Comparison of ENCODE assay signal across 1 cellular context in the genomic region with DNA sequence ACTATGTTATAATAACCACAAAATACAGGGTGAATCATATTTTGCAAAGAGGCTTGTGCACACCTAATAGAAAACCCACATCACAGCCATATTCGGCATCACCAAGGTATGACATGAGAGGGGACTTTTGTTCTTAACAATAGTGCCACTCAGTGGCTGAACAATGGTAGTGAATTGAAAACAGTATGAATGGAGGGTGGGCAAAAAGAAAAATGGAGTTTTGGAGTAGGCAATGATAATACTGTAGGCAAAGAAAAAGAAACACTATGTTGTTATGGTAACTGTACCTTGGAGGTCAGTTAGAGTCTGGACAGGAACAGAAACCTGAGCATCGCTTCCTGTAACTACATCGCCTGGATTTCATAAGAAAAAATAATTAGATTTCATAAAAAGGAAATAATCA.
TF ChIP-seq lines count a peak whose summit lies in the region.

No MANE protein-coding gene starts in this region.

TF ChIP-seq in HepG2, 621 proteins besides CTCF, POLR2A, EP300 and RAD21 (continued from another document):
- TF ChIP-seq, protein P1, sequence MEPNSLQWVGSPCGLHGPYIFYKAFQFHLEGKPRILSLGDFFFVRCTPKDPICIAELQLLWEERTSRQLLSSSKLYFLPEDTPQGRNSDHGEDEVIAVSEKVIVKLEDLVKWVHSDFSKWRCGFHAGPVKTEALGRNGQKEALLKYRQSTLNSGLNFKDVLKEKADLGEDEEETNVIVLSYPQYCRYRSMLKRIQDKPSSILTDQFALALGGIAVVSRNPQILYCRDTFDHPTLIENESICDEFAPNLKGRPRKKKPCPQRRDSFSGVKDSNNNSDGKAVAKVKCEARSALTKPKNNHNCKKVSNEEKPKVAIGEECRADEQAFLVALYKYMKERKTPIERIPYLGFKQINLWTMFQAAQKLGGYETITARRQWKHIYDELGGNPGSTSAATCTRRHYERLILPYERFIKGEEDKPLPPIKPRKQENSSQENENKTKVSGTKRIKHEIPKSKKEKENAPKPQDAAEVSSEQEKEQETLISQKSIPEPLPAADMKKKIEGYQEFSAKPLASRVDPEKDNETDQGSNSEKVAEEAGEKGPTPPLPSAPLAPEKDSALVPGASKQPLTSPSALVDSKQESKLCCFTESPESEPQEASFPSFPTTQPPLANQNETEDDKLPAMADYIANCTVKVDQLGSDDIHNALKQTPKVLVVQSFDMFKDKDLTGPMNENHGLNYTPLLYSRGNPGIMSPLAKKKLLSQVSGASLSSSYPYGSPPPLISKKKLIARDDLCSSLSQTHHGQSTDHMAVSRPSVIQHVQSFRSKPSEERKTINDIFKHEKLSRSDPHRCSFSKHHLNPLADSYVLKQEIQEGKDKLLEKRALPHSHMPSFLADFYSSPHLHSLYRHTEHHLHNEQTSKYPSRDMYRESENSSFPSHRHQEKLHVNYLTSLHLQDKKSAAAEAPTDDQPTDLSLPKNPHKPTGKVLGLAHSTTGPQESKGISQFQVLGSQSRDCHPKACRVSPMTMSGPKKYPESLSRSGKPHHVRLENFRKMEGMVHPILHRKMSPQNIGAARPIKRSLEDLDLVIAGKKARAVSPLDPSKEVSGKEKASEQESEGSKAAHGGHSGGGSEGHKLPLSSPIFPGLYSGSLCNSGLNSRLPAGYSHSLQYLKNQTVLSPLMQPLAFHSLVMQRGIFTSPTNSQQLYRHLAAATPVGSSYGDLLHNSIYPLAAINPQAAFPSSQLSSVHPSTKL (CRISPR knock-in tag; IDR thresholded peaks at IDR 0.05): 0 out of 2 replicates have a peak, but pooled peaks have one; percentile 14
- TF ChIP-seq ZFP36L1 (CRISPR knock-in tag; IDR thresholded peaks at IDR 0.05) (no peak), GPN1 (CRISPR knock-in tag; IDR thresholded peaks at IDR 0.05; ENCODE audit: borderline replicate concordance) (no peak), SMC3 (IDR thresholded peaks at IDR 0.05; ENCODE audit: low read length) (peak; percentile 77), CCAR2 (optimal IDR thresholded peaks at IDR 0.05; ENCODE audit: low read depth, low read length) (no peak), SYNCRIP (IDR thresholded peaks at IDR 0.05; ENCODE audit: insufficient read depth, low read depth, low read length) (no peak), RXRB (CRISPR knock-in tag; IDR thresholded peaks at IDR 0.05; ENCODE audit: borderline replicate concordance) (no peak), GLI4 (CRISPR knock-in tag; IDR thresholded peaks at IDR 0.05; ENCODE audit: borderline replicate concordance) (no peak), AHR (CRISPR knock-in tag; IDR thresholded peaks at IDR 0.05) (no peak), ZNF234 (CRISPR knock-in tag; conservative IDR thresholded peaks at IDR 0.05) (no peak), ZNF510 (CRISPR knock-in tag; IDR thresholded peaks at IDR 0.05; ENCODE audit: low read depth) (no peak), HNRNPLL (IDR thresholded peaks at IDR 0.05; ENCODE audit: low read depth, low read length, poor library complexity, severe bottlenecking) (no peak), TCF7L2 (IDR thresholded peaks at IDR 0.05; ENCODE audit: low read depth, low read length) (no peak), KLF15 (CRISPR knock-in tag; IDR thresholded peaks at IDR 0.05; ENCODE audit: borderline replicate concordance) (no peak), TCF7 (IDR thresholded peaks at IDR 0.05; ENCODE audit: low read depth) (no peak), TARDBP (CRISPR knock-in tag; IDR thresholded peaks at IDR 0.05) (no peak), ERF (CRISPR knock-in tag; IDR thresholded peaks at IDR 0.05) (no peak), GATAD2A (CRISPR knock-in tag; IDR thresholded peaks at IDR 0.05) (0 out of 2 replicates have a peak, but pooled peaks have one; percentile 26), ZBTB42 (CRISPR knock-in tag; IDR thresholded peaks at IDR 0.05) (no peak), STAG1 (CRISPR knock-in tag; IDR thresholded peaks at IDR 0.05) (peak; percentile 80), SMARCE1 (IDR thresholded peaks at IDR 0.05; ENCODE audit: borderline replicate concordance) (no peak), SP2 (CRISPR knock-in tag; IDR thresholded peaks at IDR 0.05) (no peak), MTF2 (CRISPR knock-in tag; IDR thresholded peaks at IDR 0.05; ENCODE audit: borderline replicate concordance) (no peak), ZSCAN12 (CRISPR knock-in tag; IDR thresholded peaks at IDR 0.05) (no peak), ZNF607 (CRISPR knock-in tag; IDR thresholded peaks at IDR 0.05; ENCODE audit: borderline replicate concordance) (no peak), SRF (IDR thresholded peaks at IDR 0.05; ENCODE audit: low read depth, low read length) (0 out of 2 replicates have a peak, but pooled peaks have one; percentile 46), POLR2G (IDR thresholded peaks at IDR 0.05; ENCODE audit: low read depth, low read length) (no peak), HIVEP1 (CRISPR knock-in tag; IDR thresholded peaks at IDR 0.05) (no peak), ZNF24 (IDR thresholded peaks at IDR 0.05) (no peak), FOXA3 (CRISPR knock-in tag; IDR thresholded peaks at IDR 0.05) (0 out of 2 replicates have a peak, but pooled peaks have one; percentile 28), NR2F6 (IDR thresholded peaks at IDR 0.05) (no peak), NR2F6 (CRISPR knock-in tag; IDR thresholded peaks at IDR 0.05) (no peak), PRPF4 (IDR thresholded peaks at IDR 0.05; ENCODE audit: low read depth, low read length, poor library complexity, severe bottlenecking) (no peak), ZFYVE20 (CRISPR knock-in tag; IDR thresholded peaks at IDR 0.05; ENCODE audit: borderline replicate concordance, low read depth) (no peak)
- TF ChIP-seq, protein P2, sequence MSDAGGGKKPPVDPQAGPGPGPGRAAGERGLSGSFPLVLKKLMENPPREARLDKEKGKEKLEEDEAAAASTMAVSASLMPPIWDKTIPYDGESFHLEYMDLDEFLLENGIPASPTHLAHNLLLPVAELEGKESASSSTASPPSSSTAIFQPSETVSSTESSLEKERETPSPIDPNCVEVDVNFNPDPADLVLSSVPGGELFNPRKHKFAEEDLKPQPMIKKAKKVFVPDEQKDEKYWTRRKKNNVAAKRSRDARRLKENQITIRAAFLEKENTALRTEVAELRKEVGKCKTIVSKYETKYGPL (CRISPR knock-in tag; IDR thresholded peaks at IDR 0.05): no peak
- TF ChIP-seq, protein P3, sequence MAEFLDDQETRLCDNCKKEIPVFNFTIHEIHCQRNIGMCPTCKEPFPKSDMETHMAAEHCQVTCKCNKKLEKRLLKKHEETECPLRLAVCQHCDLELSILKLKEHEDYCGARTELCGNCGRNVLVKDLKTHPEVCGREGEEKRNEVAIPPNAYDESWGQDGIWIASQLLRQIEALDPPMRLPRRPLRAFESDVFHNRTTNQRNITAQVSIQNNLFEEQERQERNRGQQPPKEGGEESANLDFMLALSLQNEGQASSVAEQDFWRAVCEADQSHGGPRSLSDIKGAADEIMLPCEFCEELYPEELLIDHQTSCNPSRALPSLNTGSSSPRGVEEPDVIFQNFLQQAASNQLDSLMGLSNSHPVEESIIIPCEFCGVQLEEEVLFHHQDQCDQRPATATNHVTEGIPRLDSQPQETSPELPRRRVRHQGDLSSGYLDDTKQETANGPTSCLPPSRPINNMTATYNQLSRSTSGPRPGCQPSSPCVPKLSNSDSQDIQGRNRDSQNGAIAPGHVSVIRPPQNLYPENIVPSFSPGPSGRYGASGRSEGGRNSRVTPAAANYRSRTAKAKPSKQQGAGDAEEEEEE (CRISPR knock-in tag; IDR thresholded peaks at IDR 0.05; ENCODE audit: borderline replicate concordance): no peak
- TF ChIP-seq, protein P4, sequence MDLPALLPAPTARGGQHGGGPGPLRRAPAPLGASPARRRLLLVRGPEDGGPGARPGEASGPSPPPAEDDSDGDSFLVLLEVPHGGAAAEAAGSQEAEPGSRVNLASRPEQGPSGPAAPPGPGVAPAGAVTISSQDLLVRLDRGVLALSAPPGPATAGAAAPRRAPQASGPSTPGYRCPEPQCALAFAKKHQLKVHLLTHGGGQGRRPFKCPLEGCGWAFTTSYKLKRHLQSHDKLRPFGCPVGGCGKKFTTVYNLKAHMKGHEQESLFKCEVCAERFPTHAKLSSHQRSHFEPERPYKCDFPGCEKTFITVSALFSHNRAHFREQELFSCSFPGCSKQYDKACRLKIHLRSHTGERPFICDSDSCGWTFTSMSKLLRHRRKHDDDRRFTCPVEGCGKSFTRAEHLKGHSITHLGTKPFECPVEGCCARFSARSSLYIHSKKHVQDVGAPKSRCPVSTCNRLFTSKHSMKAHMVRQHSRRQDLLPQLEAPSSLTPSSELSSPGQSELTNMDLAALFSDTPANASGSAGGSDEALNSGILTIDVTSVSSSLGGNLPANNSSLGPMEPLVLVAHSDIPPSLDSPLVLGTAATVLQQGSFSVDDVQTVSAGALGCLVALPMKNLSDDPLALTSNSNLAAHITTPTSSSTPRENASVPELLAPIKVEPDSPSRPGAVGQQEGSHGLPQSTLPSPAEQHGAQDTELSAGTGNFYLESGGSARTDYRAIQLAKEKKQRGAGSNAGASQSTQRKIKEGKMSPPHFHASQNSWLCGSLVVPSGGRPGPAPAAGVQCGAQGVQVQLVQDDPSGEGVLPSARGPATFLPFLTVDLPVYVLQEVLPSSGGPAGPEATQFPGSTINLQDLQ (CRISPR knock-in tag; IDR thresholded peaks at IDR 0.05): no peak
- TF ChIP-seq, protein P5, sequence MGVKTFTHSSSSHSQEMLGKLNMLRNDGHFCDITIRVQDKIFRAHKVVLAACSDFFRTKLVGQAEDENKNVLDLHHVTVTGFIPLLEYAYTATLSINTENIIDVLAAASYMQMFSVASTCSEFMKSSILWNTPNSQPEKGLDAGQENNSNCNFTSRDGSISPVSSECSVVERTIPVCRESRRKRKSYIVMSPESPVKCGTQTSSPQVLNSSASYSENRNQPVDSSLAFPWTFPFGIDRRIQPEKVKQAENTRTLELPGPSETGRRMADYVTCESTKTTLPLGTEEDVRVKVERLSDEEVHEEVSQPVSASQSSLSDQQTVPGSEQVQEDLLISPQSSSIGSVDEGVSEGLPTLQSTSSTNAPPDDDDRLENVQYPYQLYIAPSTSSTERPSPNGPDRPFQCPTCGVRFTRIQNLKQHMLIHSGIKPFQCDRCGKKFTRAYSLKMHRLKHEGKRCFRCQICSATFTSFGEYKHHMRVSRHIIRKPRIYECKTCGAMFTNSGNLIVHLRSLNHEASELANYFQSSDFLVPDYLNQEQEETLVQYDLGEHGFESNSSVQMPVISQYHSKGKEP (CRISPR knock-in tag; IDR thresholded peaks at IDR 0.05): no peak
- TF ChIP-seq, protein P6, sequence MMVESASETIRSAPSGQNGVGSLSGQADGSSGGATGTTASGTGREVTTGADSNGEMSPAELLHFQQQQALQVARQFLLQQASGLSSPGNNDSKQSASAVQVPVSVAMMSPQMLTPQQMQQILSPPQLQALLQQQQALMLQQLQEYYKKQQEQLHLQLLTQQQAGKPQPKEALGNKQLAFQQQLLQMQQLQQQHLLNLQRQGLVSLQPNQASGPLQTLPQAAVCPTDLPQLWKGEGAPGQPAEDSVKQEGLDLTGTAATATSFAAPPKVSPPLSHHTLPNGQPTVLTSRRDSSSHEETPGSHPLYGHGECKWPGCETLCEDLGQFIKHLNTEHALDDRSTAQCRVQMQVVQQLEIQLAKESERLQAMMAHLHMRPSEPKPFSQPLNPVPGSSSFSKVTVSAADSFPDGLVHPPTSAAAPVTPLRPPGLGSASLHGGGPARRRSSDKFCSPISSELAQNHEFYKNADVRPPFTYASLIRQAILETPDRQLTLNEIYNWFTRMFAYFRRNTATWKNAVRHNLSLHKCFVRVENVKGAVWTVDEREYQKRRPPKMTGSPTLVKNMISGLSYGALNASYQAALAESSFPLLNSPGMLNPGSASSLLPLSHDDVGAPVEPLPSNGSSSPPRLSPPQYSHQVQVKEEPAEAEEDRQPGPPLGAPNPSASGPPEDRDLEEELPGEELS (CRISPR knock-in tag; IDR thresholded peaks at IDR 0.05): no peak
- TF ChIP-seq, protein P7, sequence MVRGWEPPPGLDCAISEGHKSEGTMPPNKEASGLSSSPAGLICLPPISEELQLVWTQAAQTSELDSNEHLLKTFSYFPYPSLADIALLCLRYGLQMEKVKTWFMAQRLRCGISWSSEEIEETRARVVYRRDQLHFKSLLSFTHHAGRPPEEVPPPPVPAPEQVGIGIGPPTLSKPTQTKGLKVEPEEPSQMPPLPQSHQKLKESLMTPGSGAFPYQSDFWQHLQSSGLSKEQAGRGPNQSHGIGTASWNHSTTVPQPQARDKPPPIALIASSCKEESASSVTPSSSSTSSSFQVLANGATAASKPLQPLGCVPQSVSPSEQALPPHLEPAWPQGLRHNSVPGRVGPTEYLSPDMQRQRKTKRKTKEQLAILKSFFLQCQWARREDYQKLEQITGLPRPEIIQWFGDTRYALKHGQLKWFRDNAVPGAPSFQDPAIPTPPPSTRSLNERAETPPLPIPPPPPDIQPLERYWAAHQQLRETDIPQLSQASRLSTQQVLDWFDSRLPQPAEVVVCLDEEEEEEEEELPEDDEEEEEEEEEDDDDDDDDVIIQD (CRISPR knock-in tag; IDR thresholded peaks at IDR 0.05; ENCODE audit: low read depth): peak; percentile 17; the same call in 1 of the 2 replicates
- TF ChIP-seq, protein P8, sequence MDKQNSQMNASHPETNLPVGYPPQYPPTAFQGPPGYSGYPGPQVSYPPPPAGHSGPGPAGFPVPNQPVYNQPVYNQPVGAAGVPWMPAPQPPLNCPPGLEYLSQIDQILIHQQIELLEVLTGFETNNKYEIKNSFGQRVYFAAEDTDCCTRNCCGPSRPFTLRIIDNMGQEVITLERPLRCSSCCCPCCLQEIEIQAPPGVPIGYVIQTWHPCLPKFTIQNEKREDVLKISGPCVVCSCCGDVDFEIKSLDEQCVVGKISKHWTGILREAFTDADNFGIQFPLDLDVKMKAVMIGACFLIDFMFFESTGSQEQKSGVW (CRISPR knock-in tag; IDR thresholded peaks at IDR 0.05; ENCODE audit: borderline replicate concordance): no peak
- TF ChIP-seq, protein P9, sequence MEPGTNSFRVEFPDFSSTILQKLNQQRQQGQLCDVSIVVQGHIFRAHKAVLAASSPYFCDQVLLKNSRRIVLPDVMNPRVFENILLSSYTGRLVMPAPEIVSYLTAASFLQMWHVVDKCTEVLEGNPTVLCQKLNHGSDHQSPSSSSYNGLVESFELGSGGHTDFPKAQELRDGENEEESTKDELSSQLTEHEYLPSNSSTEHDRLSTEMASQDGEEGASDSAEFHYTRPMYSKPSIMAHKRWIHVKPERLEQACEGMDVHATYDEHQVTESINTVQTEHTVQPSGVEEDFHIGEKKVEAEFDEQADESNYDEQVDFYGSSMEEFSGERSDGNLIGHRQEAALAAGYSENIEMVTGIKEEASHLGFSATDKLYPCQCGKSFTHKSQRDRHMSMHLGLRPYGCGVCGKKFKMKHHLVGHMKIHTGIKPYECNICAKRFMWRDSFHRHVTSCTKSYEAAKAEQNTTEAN (CRISPR knock-in tag; conservative IDR thresholded peaks at IDR 0.05): no peak
